Comparison of ENCODE assay signal across 1 cellular context in the genomic region with DNA sequence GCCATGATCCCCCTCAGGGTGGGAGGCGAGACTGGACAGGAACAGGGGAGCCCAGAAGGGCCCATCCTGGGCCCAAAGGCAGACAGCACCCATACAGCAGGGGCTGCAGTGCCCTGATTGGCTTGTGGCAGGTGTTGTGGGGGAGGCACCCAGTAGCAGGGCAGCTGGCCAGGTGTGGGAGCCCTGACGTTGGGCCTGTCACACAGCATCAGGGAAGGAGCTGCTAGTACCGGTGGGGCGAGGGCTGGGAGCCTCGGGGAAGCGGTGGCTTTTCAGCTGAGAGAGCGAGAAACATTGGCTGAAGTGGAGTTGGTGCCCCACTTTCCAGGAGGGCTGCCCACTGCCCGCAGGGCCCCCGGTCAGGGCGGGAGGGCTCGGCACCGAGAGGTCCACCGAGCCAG.
TF ChIP-seq lines count a peak whose summit lies in the region.

No MANE protein-coding gene starts in this region.

TF ChIP-seq in GM23338, 12 proteins besides CTCF, POLR2A, EP300 and RAD21 (continued from another document):
- TF ChIP-seq, protein P1, sequence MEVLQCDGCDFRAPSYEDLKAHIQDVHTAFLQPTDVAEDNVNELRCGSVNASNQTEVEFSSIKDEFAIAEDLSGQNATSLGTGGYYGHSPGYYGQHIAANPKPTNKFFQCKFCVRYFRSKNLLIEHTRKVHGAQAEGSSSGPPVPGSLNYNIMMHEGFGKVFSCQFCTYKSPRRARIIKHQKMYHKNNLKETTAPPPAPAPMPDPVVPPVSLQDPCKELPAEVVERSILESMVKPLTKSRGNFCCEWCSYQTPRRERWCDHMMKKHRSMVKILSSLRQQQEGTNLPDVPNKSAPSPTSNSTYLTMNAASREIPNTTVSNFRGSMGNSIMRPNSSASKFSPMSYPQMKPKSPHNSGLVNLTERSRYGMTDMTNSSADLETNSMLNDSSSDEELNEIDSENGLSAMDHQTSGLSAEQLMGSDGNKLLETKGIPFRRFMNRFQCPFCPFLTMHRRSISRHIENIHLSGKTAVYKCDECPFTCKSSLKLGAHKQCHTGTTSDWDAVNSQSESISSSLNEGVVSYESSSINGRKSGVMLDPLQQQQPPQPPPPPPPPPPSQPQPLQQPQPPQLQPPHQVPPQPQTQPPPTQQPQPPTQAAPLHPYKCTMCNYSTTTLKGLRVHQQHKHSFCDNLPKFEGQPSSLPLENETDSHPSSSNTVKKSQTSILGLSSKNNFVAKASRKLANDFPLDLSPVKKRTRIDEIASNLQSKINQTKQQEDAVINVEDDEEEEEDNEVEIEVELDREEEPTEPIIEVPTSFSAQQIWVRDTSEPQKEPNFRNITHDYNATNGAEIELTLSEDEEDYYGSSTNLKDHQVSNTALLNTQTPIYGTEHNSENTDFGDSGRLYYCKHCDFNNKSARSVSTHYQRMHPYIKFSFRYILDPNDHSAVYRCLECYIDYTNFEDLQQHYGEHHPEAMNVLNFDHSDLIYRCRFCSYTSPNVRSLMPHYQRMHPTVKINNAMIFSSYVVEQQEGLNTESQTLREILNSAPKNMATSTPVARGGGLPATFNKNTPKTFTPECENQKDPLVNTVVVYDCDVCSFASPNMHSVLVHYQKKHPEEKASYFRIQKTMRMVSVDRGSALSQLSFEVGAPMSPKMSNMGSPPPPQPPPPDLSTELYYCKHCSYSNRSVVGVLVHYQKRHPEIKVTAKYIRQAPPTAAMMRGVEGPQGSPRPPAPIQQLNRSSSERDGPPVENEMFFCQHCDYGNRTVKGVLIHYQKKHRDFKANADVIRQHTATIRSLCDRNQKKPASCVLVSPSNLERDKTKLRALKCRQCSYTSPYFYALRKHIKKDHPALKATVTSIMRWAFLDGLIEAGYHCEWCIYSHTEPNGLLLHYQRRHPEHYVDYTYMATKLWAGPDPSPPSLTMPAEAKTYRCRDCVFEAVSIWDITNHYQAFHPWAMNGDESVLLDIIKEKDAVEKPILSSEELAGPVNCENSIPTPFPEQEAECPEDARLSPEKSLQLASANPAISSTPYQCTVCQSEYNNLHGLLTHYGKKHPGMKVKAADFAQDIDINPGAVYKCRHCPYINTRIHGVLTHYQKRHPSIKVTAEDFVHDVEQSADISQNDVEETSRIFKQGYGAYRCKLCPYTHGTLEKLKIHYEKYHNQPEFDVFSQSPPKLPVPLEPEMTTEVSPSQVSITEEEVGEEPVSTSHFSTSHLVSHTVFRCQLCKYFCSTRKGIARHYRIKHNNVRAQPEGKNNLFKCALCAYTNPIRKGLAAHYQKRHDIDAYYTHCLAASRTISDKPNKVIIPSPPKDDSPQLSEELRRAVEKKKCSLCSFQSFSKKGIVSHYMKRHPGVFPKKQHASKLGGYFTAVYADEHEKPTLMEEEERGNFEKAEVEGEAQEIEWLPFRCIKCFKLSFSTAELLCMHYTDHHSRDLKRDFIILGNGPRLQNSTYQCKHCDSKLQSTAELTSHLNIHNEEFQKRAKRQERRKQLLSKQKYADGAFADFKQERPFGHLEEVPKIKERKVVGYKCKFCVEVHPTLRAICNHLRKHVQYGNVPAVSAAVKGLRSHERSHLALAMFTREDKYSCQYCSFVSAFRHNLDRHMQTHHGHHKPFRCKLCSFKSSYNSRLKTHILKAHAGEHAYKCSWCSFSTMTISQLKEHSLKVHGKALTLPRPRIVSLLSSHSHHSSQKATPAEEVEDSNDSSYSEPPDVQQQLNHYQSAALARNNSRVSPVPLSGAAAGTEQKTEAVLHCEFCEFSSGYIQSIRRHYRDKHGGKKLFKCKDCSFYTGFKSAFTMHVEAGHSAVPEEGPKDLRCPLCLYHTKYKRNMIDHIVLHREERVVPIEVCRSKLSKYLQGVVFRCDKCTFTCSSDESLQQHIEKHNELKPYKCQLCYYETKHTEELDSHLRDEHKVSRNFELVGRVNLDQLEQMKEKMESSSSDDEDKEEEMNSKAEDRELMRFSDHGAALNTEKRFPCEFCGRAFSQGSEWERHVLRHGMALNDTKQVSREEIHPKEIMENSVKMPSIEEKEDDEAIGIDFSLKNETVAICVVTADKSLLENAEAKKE (CRISPR knock-in tag; IDR thresholded peaks at IDR 0.05) = no peak
- TF ChIP-seq ZNF114 (CRISPR knock-in tag; IDR thresholded peaks at IDR 0.05) = no peak
